ENCODE assay signal across 24 cellular contexts in genomic region chr5:160305319-160305718, GRCh38. TPM values are rescaled to one million over a fixed set of nuclear protein-coding genes. Genes with fewer than 3 reads are reported as not detected.
"Had no signal": no experiment of that assay in that cellular context is flagged by ENCODE, and none has a peak within 500 bp of the region (broad histone marks: within the 10 kb centered on the region; RNA-seq: fewer than 3 reads in every experiment).

No MANE protein-coding gene starts in this region.

- DNase-seq: Kasumi-1, MM.1S, NCI-H1092 treated with DMSO at 0.1 percent for 48 hours, NCI-H1436, NCI-H187, NCI-H2029, NCI-H2081 treated with DMSO at 0.1 percent for 48 hours, NCI-H2171, NCI-H226, NCI-H446, NCI-H510A, NCI-H524 treated with DMSO at 0.1 percent for 48 hours, NCI-H69, NCI-H774, PC-3, SHP77 treated with DMSO at 0.1 percent for 48 hours, SJCRH30 had no signal

- ATAC-seq: K562, Panc1, PC-3, Right ventricle myocardium inferior, SK-N-SH treated with all-trans-retinoic acid at 6 μM for 48 hours had no signal

- H3K4me3 ChIP-seq: K562, SJCRH30 had no signal

- H3K27ac Mint-ChIP-seq: IgD-negative memory B cell had no signal

- H3K4me2 ChIP-seq: KMS-11 had no signal

- H3K4me3 Mint-ChIP-seq: IgD-negative memory B cell had no signal

- H3K9ac ChIP-seq: KMS-11 had no signal

- H3K9me3 ChIP-seq: SJCRH30 had no signal

- H3K36me3 Mint-ChIP-seq: IgD-negative memory B cell had no signal

- H3K36me3 ChIP-seq: SJCRH30 had no signal

- H3K4me1 ChIP-seq: SJCRH30 had no signal

- H3K27me3 ChIP-seq: SJCRH30 had no signal

- H3K4me1 Mint-ChIP-seq: IgD-negative memory B cell had no signal

- H3K27ac ChIP-seq: KMS-11, RWPE1, SJCRH30 had no signal

RNA-seq across cellular contexts. Expression of gene CCNJL, which starts 7.0 kb away (rescaled TPM):
- polyA plus RNA-seq: IgD-negative memory B cell, K562 had no signal
